ENCODE assay signal across 10 cellular contexts in genomic region chr9:127570533-127571111, GRCh38. TPM values are rescaled to one million over a fixed set of nuclear protein-coding genes. Genes with fewer than 3 reads are reported as not detected.
A peak's percentile ranks its signal among the peaks of the same experiment; 100 is the strongest.
DNase-seq lines count a peak whose midpoint lies in the region; ATAC-seq and TF ChIP-seq lines count a peak whose summit lies in the region.
"Had no signal": no experiment of that assay in that cellular context is flagged by ENCODE, and none has a peak within 500 bp of the region (broad histone marks: within the 10 kb centered on the region; RNA-seq: fewer than 3 reads in every experiment).

No MANE protein-coding gene starts in this region.

- H3K27me3 Mint-ChIP-seq in activated CD8-positive, alpha-beta T cell treated with anti-CD3 and anti-CD28 coated beads, Interleukin-2, amount 10 ng/mL, durations not matched to agents 7 days and 5 days (ENCODE audit: low read depth) = no peaks in the 10 kb centered on the region
- no peaks in the 10 kb centered on the region for H3K27me3 Mint-ChIP-seq in mesothelial cell of epicardium (ENCODE audit: low read depth)

- H3K27ac ChIP-seq in left ventricle myocardium inferior (replicated peaks) (peak overlapping the region; percentile 95), heart right ventricle (peak overlapping the region in 4 of 10 donors; percentile 95), urinary bladder (ENCODE audit: low read depth) (peak overlapping the region; percentile 28), GM23248 (no peak overlapping the region)

- no peak overlapping the region for H3K9ac ChIP-seq in GM23248

- POLR2A ChIA-PET in activated CD8-positive, alpha-beta T cell treated with anti-CD3 and anti-CD28 coated beads, Interleukin-2, amount 10 ng/mL, durations not matched to agents 7 days and 5 days (lab: Charles Lee) = interaction anchor here (1.1 to 2.3 kb wide), 7 partner anchors 8 to 212 kb away, joined by 3 to 18 read pairs (median 5); partner anchors contain the start of genes LRSAM1 and RPL12

- no peaks in the 10 kb centered on the region for H3K27me3 ChIP-seq in left ventricle myocardium inferior (ENCODE audit: low read depth)
- H3K27me3 ChIP-seq in heart right ventricle = peaks cover 0 to 8% (median 0%) of the 10 kb centered on the region in 7 donors
- no peaks in the 10 kb centered on the region for H3K27me3 ChIP-seq in GM23248 (replicated peaks; ENCODE audit: insufficient read depth)

- CTCF ChIA-PET in activated CD8-positive, alpha-beta T cell treated with anti-CD3 and anti-CD28 coated beads, Interleukin-2, amount 10 ng/mL, durations not matched to agents 7 days and 5 days (lab: Charles Lee) = interaction anchor here (0.9 to 2.4 kb wide), 7 partner anchors 8 to 351 kb away, joined by 3 to 12 read pairs (median 4); partner anchors contain the start of gene TOR2A

- no peak for ATAC-seq in heart right ventricle
- ATAC-seq in activated CD8-positive, alpha-beta T cell treated with anti-CD3 and anti-CD28 coated beads, Interleukin-2, amount 10 ng/mL, durations not matched to agents 7 days and 5 days = no peak

- H4K20me1 ChIP-seq in GM23248 (ENCODE audit: insufficient read depth) = no peaks in the 10 kb centered on the region

- H3K4me3 ChIP-seq in left ventricle myocardium inferior = no peak overlapping the region
- no peak overlapping the region for H3K4me3 ChIP-seq in heart right ventricle
- no peak overlapping the region for H3K4me3 ChIP-seq in urinary bladder (ENCODE audit: low read depth, low read length)
- no peak overlapping the region for H3K4me3 ChIP-seq in GM23248

- H3F3A ChIP-seq in GM23248 (ENCODE audit: insufficient read depth) = peaks cover 48% of the 10 kb centered on the region

- TF ChIP-seq CTCF in left ventricle myocardium inferior (IDR thresholded peaks at IDR 0.05; ENCODE audit: borderline replicate concordance) (no peak), heart right ventricle (IDR thresholded peaks at IDR 0.05) (no peak), mesothelial cell of epicardium (IDR thresholded peaks at IDR 0.05; ENCODE audit: unreplicated experiment) (no peak), GM13977 (IDR thresholded peaks at IDR 0.05; ENCODE audit: extremely low read depth, insufficient read depth, missing control alignments) (no peak)

- in situ Hi-C loops in GM23248 (cut with MboI) = no loop called here
- in situ Hi-C loops in GM13977 (cut with MboI; ENCODE audit: low pct_unique_long_range_greater_than_20kb, low sequenced_read_pairs, unreplicated experiment) = no loop called here

- H2AFZ ChIP-seq in GM23248 = no peak overlapping the region

- WGBS in heart right ventricle, 2 donors = 86 to 89% methylated on average over 3 of the region's 3 CpGs
- 88% methylated on average over 3 of the region's 3 CpGs for WGBS in urinary bladder
- 74 to 75% methylated on average over 3 of the region's 3 CpGs for WGBS in GM23248 (ENCODE audit: low coverage in 1 of 2, low lambda C conversion rate in 2 of 2, missing lambda C conversion rate in 2 of 2), 2 experiments

- peaks cover 76% of the 10 kb centered on the region for H3K4me1 Mint-ChIP-seq in activated CD8-positive, alpha-beta T cell treated with anti-CD3 and anti-CD28 coated beads, Interleukin-2, amount 10 ng/mL, durations not matched to agents 7 days and 5 days (ENCODE audit: low read depth)
- H3K4me1 Mint-ChIP-seq in mesothelial cell of epicardium = peaks cover 53% of the 10 kb centered on the region

- H3K36me3 Mint-ChIP-seq in activated CD8-positive, alpha-beta T cell treated with anti-CD3 and anti-CD28 coated beads, Interleukin-2, amount 10 ng/mL, durations not matched to agents 7 days and 5 days (ENCODE audit: low read depth) = peaks cover 14% of the 10 kb centered on the region
- no peaks in the 10 kb centered on the region for H3K36me3 Mint-ChIP-seq in mesothelial cell of epicardium
- H3K36me3 Mint-ChIP-seq: stimulated activated naive B cell treated with anti-CD40 and anti-IgM and Interleukin-4, amounts not matched to agents 10 μg/mL and 1 μg/mL and 100 μg/mL, for 72 hours had no signal

- H3K79me2 ChIP-seq in GM23248 (ENCODE audit: insufficient read depth) = peaks cover 67% of the 10 kb centered on the region

- H3K4me2 ChIP-seq in GM23248 (ENCODE audit: unreplicated experiment) = no peak overlapping the region

- H3K9me3 ChIP-seq in left ventricle myocardium inferior (replicated peaks) = no peaks in the 10 kb centered on the region
- H3K9me3 ChIP-seq in heart right ventricle = no peaks in the 10 kb centered on the region
- no peaks in the 10 kb centered on the region for H3K9me3 ChIP-seq in GM23248 (ENCODE audit: low read depth)

- intact Hi-C loops in left ventricle myocardium inferior (cut with micrococcal nuclease) = no loop called here
- intact Hi-C loops in heart right ventricle (cut with DNase I) = no loop called here

- peak overlapping the region; percentile 92 for H3K27ac Mint-ChIP-seq in activated CD8-positive, alpha-beta T cell treated with anti-CD3 and anti-CD28 coated beads, Interleukin-2, amount 10 ng/mL, durations not matched to agents 7 days and 5 days
- peak overlapping the region; percentile 94 for H3K27ac Mint-ChIP-seq in mesothelial cell of epicardium

- H3K36me3 ChIP-seq in left ventricle myocardium inferior (no peaks in the 10 kb centered on the region), heart right ventricle (peaks cover 0 to 6% (median 0%) of the 10 kb centered on the region in 9 donors), urinary bladder (ENCODE audit: insufficient read depth) (no peaks in the 10 kb centered on the region), GM23248 (ENCODE audit: low read depth) (peaks cover 3% of the 10 kb centered on the region; the same call in 1 of the 2 replicates)

- no peaks in the 10 kb centered on the region for H3K9me3 Mint-ChIP-seq in activated CD8-positive, alpha-beta T cell treated with anti-CD3 and anti-CD28 coated beads, Interleukin-2, amount 10 ng/mL, durations not matched to agents 7 days and 5 days (ENCODE audit: insufficient read depth)
- H3K9me3 Mint-ChIP-seq in mesothelial cell of epicardium = no peaks in the 10 kb centered on the region
- H3K9me3 Mint-ChIP-seq: stimulated activated naive B cell treated with anti-CD40 and anti-IgM and Interleukin-4, amounts not matched to agents 10 μg/mL and 1 μg/mL and 100 μg/mL, for 72 hours had no signal

- peak overlapping the region; percentile 86 for H3K4me3 Mint-ChIP-seq in activated CD8-positive, alpha-beta T cell treated with anti-CD3 and anti-CD28 coated beads, Interleukin-2, amount 10 ng/mL, durations not matched to agents 7 days and 5 days
- no peak overlapping the region for H3K4me3 Mint-ChIP-seq in mesothelial cell of epicardium

- H3K4me1 ChIP-seq in left ventricle myocardium inferior (peaks cover 58% of the 10 kb centered on the region), heart right ventricle (peaks cover 4 to 70% (median 37%) of the 10 kb centered on the region in 9 donors), urinary bladder (ENCODE audit: insufficient read depth) (no peaks in the 10 kb centered on the region), GM23248 (ENCODE audit: insufficient read depth) (peaks cover 49% of the 10 kb centered on the region)

- DNase-seq in left ventricle myocardium inferior = no peak
- DNase-seq in heart right ventricle = no peak
- DNase-seq in activated CD8-positive, alpha-beta T cell treated with anti-CD3 and anti-CD28 coated beads, Interleukin-2, amount 10 ng/mL, durations not matched to agents 7 days and 5 days = no peak
- no peak for DNase-seq in mesothelial cell of epicardium (ENCODE audit: low spot score in 2 of 2, unreplicated experiment in 2 of 2)
- DNase-seq in GM23248 = no peak
- no peak for DNase-seq in GM03348 (ENCODE audit: low spot score)
- no peak for DNase-seq in GM13977 (ENCODE audit: low spot score)
- DNase-seq: OCI-M1; stimulated activated naive B cell treated with anti-CD40 and anti-IgM and Interleukin-4, amounts not matched to agents 10 μg/mL and 1 μg/mL and 100 μg/mL, for 72 hours had no signal

- no peaks in the 10 kb centered on the region for H3K9me2 ChIP-seq in GM23248 (ENCODE audit: insufficient read depth)

RNA-seq across cellular contexts. Expression of gene STXBP1, which starts 41.5 kb away (rescaled TPM):
- total RNA-seq in left ventricle myocardium inferior = 36.9 TPM
- 10 to 100 TPM; 36.8 to 59.2 (median 49.4) TPM for total RNA-seq in heart right ventricle
- polyA plus RNA-seq in heart right ventricle = 10 to 100 TPM; 14.4 to 16.5 TPM
- 10 to 100 TPM; 24.2 to 25.3 TPM for total RNA-seq in activated CD8-positive, alpha-beta T cell treated with anti-CD3 and anti-CD28 coated beads, Interleukin-2, amount 10 ng/mL, durations not matched to agents 7 days and 5 days
- 94.9 to 112 TPM (median 105 TPM) in 3 replicates for total RNA-seq in mesothelial cell of epicardium
- 13.7 TPM for total RNA-seq in urinary bladder
- 28.9 TPM for polyA plus RNA-seq in urinary bladder
- 28.5 and 61.8 TPM in 2 replicates for total RNA-seq in GM23248 (2014; rRNA removed; shearing (Covaris generic))
- 42.3 and 43.7 TPM in 2 replicates for polyA plus RNA-seq in GM23248 (2016; fragmentation: Nextera tagmentation; extraction: Ambion mirVana)
